In genomic region chr5:102975040-102975439, GRCh38 we compare ENCODE assay signal across 1 cellular context.
TF ChIP-seq lines count a peak whose summit lies in the region.

No MANE protein-coding gene starts in this region.

TF ChIP-seq in IMR-90, 13 proteins besides CTCF, POLR2A, EP300 and RAD21 (continued from another document):
- TF ChIP-seq BHLHE40 (IDR thresholded peaks at IDR 0.05; ENCODE audit: low read depth, low read length), result no peak
